Comparison of ENCODE assay signal across 26 cellular contexts in genomic region chr13:111513766-111514611, GRCh38.
"Had no signal": no experiment of that assay in that cellular context is flagged by ENCODE, and none has a peak within 500 bp of the region (broad histone marks: within the 10 kb centered on the region; RNA-seq: fewer than 3 reads in every experiment).

No MANE protein-coding gene starts in this region.

- H3K4me1 Mint-ChIP-seq: activated CD4-positive, alpha-beta T cell treated with anti-CD3 and anti-CD28 coated beads, Interleukin-2, amount 10 ng/mL, durations not matched to agents 24 days and 14 days; central memory CD8-positive, alpha-beta T cell; mesothelial cell of epicardium had no signal

- H3K4me3 ChIP-seq: breast epithelium, esophagus squamous epithelium, left ventricle myocardium inferior, thoracic aorta had no signal

- H3K4me1 ChIP-seq: breast epithelium, esophagus squamous epithelium, left ventricle myocardium inferior, parathyroid adenoma had no signal

- H3K36me3 Mint-ChIP-seq: activated CD4-positive, alpha-beta memory T cell treated with anti-CD3 and anti-CD28 coated beads for 36 hours; activated naive CD4-positive, alpha-beta T cell treated with anti-CD3 and anti-CD28 coated beads, Interleukin-2, amount 50 U/mL, for 72 hours; mesothelial cell of epicardium; naive B cell had no signal

- H3K4me3 Mint-ChIP-seq: activated CD4-positive, alpha-beta memory T cell treated with anti-CD3 and anti-CD28 coated beads for 36 hours; activated CD4-positive, alpha-beta T cell treated with anti-CD3 and anti-CD28 coated beads, Interleukin-2, amount 10 ng/mL, durations not matched to agents 24 days and 14 days; central memory CD8-positive, alpha-beta T cell; mesothelial cell of epicardium; nephron progenitor cell; T-helper 1 cell treated with Interleukin-12 subunit alpha and Interleukin-12 subunit beta and Interleukin-4 antibody, amounts not matched to agents 30 μg/mL and 1 μg/mL, for 36 hours had no signal

- H3K27me3 Mint-ChIP-seq: activated CD4-positive, alpha-beta T cell treated with anti-CD3 and anti-CD28 coated beads, Interleukin-2, amount 10 ng/mL, durations not matched to agents 24 days and 14 days had no signal

- H3K9me3 ChIP-seq: breast epithelium, esophagus squamous epithelium, left ventricle myocardium inferior, thoracic aorta had no signal

- H3K27ac Mint-ChIP-seq: activated CD4-positive, alpha-beta memory T cell treated with anti-CD3 and anti-CD28 coated beads for 36 hours; activated CD4-positive, alpha-beta T cell treated with anti-CD3 and anti-CD28 coated beads, Interleukin-2, amount 10 ng/mL, durations not matched to agents 24 days and 14 days; activated naive CD4-positive, alpha-beta T cell treated with anti-CD3 and anti-CD28 coated beads, Interleukin-2, amount 50 U/mL, for 72 hours; mesothelial cell of epicardium; T-helper 1 cell treated with Interleukin-12 subunit alpha and Interleukin-12 subunit beta and Interleukin-4 antibody, amounts not matched to agents 30 μg/mL and 1 μg/mL, for 36 hours had no signal

- H3K79me2 ChIP-seq: parathyroid adenoma had no signal

- H3K9me3 Mint-ChIP-seq: activated CD4-positive, alpha-beta memory T cell treated with anti-CD3 and anti-CD28 coated beads for 36 hours; activated CD4-positive, alpha-beta T cell treated with anti-CD3 and anti-CD28 coated beads, Interleukin-2, amount 10 ng/mL, durations not matched to agents 24 days and 14 days; activated naive CD4-positive, alpha-beta T cell treated with anti-CD3 and anti-CD28 coated beads, Interleukin-2, amount 50 U/mL, for 72 hours; central memory CD8-positive, alpha-beta T cell; mesothelial cell of epicardium; nephron progenitor cell; T-helper 1 cell treated with Interleukin-12 subunit alpha and Interleukin-12 subunit beta and Interleukin-4 antibody, amounts not matched to agents 30 μg/mL and 1 μg/mL, for 36 hours had no signal

- DNase-seq: activated CD4-positive, alpha-beta memory T cell treated with anti-CD3 and anti-CD28 coated beads for 36 hours; activated CD4-positive, alpha-beta T cell treated with anti-CD3 and anti-CD28 coated beads, Interleukin-2, amount 10 ng/mL, durations not matched to agents 24 days and 14 days; activated CD4-positive, CD25-positive, alpha-beta regulatory T cell treated with anti-CD3 and anti-CD28 coated beads, Interleukin-2, amount 50 U/mL, for 72 hours; activated naive CD4-positive, alpha-beta T cell; activated T-cell treated with anti-CD3 and anti-CD28 coated beads, Interleukin-2, amount 50 U/mL, for 48 hours; effector CD8-positive, alpha-beta T cell; esophagus squamous epithelium; foreskin melanocyte; left ventricle myocardium inferior; mammary epithelial cell; naive B cell; nephron progenitor cell; right cardiac atrium; stimulated activated CD4-positive, alpha-beta T cell treated with anti-CD3 and anti-CD28 coated beads, Interleukin-4, amount 100 ng/mL, for 1 hour; stimulated activated naive CD8-positive, alpha-beta T cell treated with anti-CD3 and anti-CD28 coated beads, Interleukin-15, Interleukin-2, amounts not matched to agents 100 U/mL and 50 U/mL, for 24 hours; SW 1271; T-helper 9 cell; trophoblast cell had no signal

- H2AFZ ChIP-seq: parathyroid adenoma had no signal

- H3K36me3 ChIP-seq: breast epithelium, esophagus squamous epithelium, left ventricle myocardium inferior, thoracic aorta had no signal

- ATAC-seq: activated naive CD4-positive, alpha-beta T cell treated with anti-CD3 and anti-CD28 coated beads, Interleukin-2, amount 50 U/mL, for 72 hours; right cardiac atrium; stimulated activated naive CD8-positive, alpha-beta T cell treated with anti-CD3 and anti-CD28 coated beads, Interleukin-15, Interleukin-2, amounts not matched to agents 100 U/mL and 50 U/mL, for 24 hours had no signal

- H3K27ac ChIP-seq: breast epithelium, epithelial cell of prostate, esophagus squamous epithelium, left ventricle myocardium inferior, parathyroid adenoma, thoracic aorta had no signal
